Comparison of ENCODE assay signal across 20 cellular contexts in genomic region chr5:90345684-90346083, GRCh38.
"Had no signal": no experiment of that assay in that cellular context is flagged by ENCODE, and none has a peak within 500 bp of the region (broad histone marks: within the 10 kb centered on the region; RNA-seq: fewer than 3 reads in every experiment).

No MANE protein-coding gene starts in this region.

- H3K36me3 ChIP-seq: MG63, Peyer's patch, SJCRH30 had no signal

- H3K9me3 ChIP-seq: MG63, Peyer's patch, SJCRH30 had no signal

- H3K4me3 ChIP-seq: MG63, PC-9, Peyer's patch, SJCRH30 had no signal

- H3K27ac ChIP-seq: PC-9, Peyer's patch, SJCRH30 had no signal

- DNase-seq: KBM-7, MG63, NCI-H1092 treated with DMSO at 0.1 percent for 48 hours, NCI-H1436, NCI-H187, NCI-H2029, NCI-H2081 treated with DMSO at 0.1 percent for 48 hours, NCI-H2171, NCI-H226, NCI-H446, NCI-H510A, NCI-H524 treated with DMSO at 0.1 percent for 48 hours, NCI-H69, NCI-H774, PC-9, Peyer's patch, RPMI8226, SHP77, SJCRH30 had no signal

- H2AFZ ChIP-seq: PC-9 had no signal

- ATAC-seq: SK-N-SH treated with all-trans-retinoic acid at 6 μM for 48 hours had no signal

- H3K4me1 ChIP-seq: Peyer's patch, SJCRH30 had no signal

- H3K27me3 ChIP-seq: Peyer's patch, SJCRH30 had no signal

- H3K4me2 ChIP-seq: PC-9 had no signal
